36 cellular contexts compared by ENCODE assay signal in the genomic region with DNA sequence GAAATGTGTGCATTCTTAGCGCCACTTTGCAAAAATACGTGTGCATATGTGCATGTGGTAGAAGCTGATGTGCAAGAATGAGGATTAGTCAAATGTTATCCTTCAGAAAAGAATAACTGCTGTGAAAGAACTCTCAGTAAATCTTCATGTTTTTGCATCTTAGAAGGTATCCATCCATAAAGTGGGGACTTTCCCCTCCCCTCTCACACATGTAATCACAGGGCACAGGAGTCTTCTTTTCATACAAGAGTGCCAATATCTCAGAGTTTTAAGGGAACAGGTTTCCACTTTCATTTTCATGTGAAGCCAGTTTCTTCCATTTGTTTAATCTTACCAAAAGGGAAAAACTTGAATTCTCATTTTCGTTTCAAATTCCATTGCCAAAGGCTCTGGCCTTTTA. TPM values are rescaled to one million over a fixed set of nuclear protein-coding genes. Genes with fewer than 3 reads are reported as not detected.
"Had no signal": no experiment of that assay in that cellular context is flagged by ENCODE, and none has a peak within 500 bp of the region (broad histone marks: within the 10 kb centered on the region; RNA-seq: fewer than 3 reads in every experiment).

No MANE protein-coding gene starts in this region.

- H3K27me3 ChIP-seq: brain microvascular endothelial cell, dorsolateral prefrontal cortex, gastrocnemius medialis, hepatocyte, pancreas, tibial artery had no signal

- H3K4me3 ChIP-seq: coronary artery, dorsolateral prefrontal cortex, gastrocnemius medialis, hepatocyte, pancreas, prostate gland, skin epidermis, tibial artery had no signal

- H3K9me3 ChIP-seq: gastrocnemius medialis, pancreas, prostate gland, tibial artery had no signal

- H3K27ac ChIP-seq: brain microvascular endothelial cell, coronary artery, dorsolateral prefrontal cortex, gastrocnemius medialis, hepatocyte, pancreas, prostate gland, skin epidermis, tibial artery, VCaP had no signal

- ATAC-seq: activated T-cell treated with anti-CD3 and anti-CD28 coated beads, Interleukin-2, amount 50 U/mL, for 4 hours; activated T-helper 17 cell treated with anti-CD3 and anti-CD28 coated beads, Interleukin-2, amount 50 U/mL, for 72 hours; gastrocnemius medialis; pancreas; sciatic nerve; stimulated activated naive CD8-positive, alpha-beta T cell treated with anti-CD3 and anti-CD28 coated beads, Interleukin-15, amount 100 ng/mL, for 72 hours had no signal

- H3K4me1 ChIP-seq: gastrocnemius medialis, pancreas, prostate gland, tibial artery had no signal

- DNase-seq: activated CD4-positive, alpha-beta memory T cell treated with anti-CD3 and anti-CD28 coated beads, Interleukin-2, amount 10 ng/mL, durations not matched to agents 7 days and 5 days; activated CD4-positive, alpha-beta T cell treated with anti-CD3 and anti-CD28 coated beads, Interleukin-2, amount 10 ng/mL, durations not matched to agents 24 days and 14 days; activated CD4-positive, CD25-positive, alpha-beta regulatory T cell treated with anti-CD3 and anti-CD28 coated beads, Interleukin-2, amount 50 U/mL, for 72 hours; activated gamma-delta T cell treated with Interleukin-2 at 50 U/mL for 16 hours; activated naive CD4-positive, alpha-beta T cell treated with anti-CD3 and anti-CD28 coated beads, Interleukin-2, amount 50 U/mL, for 16 hours; activated T-cell treated with anti-CD3 and anti-CD28 coated beads, Interleukin-2, amount 50 U/mL, for 4 hours; amniotic stem cell; brain microvascular endothelial cell; dorsolateral prefrontal cortex; effector memory CD4-positive, alpha-beta T cell; erythroblast; gastrocnemius medialis; islet precursor cell; mammary epithelial cell; naive thymus-derived CD4-positive, alpha-beta T cell; nucleus accumbens; pancreas; retina; stimulated activated CD4-positive, alpha-beta T cell treated with anti-CD3 and anti-CD28 coated beads, Interleukin-12 subunit alpha, Interleukin-12 subunit beta, amount 100 ng/mL, for 4 hours; stimulated activated CD4-positive, alpha-beta T cell treated with anti-CD3 and anti-CD28 coated beads, Interleukin-4, amount 100 ng/mL, for 1 hour; stimulated activated naive CD8-positive, alpha-beta T cell treated with anti-CD3 and anti-CD28 coated beads, Interleukin-15, amount 100 ng/mL, for 72 hours had no signal

- H3K36me3 ChIP-seq: brain microvascular endothelial cell, gastrocnemius medialis, pancreas, prostate gland, tibial artery had no signal

RNA-seq across cellular contexts. Expression of a gene that starts 31.4 kb away (rescaled TPM):
- total RNA-seq: activated CD4-positive, alpha-beta T cell treated with anti-CD3 and anti-CD28 coated beads, Interleukin-2, amount 10 ng/mL, durations not matched to agents 24 days and 14 days; activated T-cell treated with anti-CD3 and anti-CD28 coated beads, Interleukin-2, amount 50 U/mL, for 4 hours; astrocyte; cardiac septum; cerebellum; liver; mammary epithelial cell; mesothelial cell of epicardium; pancreas; sciatic nerve; T-helper 1 cell treated with Interleukin-12 subunit alpha and Interleukin-12 subunit beta and Interleukin-4 antibody, amounts not matched to agents 30 ng/mL and 1 ng/mL, for 36 hours; ureter had no signal
